Comparison of ENCODE assay signal across 1 cellular context in the genomic region with DNA sequence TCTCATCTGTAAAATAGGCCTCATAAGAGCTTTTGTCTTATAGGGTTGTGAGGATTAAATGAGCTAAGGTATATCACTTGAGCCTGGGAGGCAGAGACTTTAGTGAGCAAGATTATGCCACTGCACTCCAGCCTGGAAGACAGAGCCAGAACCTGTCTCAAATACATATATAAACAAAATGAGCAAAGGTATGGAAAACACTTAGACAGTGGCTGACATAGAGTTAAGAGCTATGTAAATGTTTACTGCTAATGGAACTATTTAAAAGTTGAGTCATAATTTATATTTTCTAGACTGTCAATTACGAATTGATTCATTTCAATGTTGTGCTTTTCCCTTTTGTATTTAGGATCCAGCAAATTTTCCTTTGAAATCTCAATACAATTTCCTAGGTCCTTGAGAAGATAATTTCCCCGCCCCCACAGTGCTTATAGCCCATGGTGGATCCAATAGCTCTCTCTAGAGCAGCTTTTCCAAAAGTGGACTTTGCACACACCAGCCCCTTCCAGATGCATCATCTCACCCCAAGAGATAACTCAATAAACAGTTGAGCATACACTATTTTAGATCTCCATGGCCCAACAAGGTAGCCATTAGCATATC.
TF ChIP-seq lines count a peak whose summit lies in the region.

No MANE protein-coding gene starts in this region.

TF ChIP-seq in GM23338, 12 proteins besides CTCF, POLR2A, EP300 and RAD21 (continued from another document):
- TF ChIP-seq, protein P1, sequence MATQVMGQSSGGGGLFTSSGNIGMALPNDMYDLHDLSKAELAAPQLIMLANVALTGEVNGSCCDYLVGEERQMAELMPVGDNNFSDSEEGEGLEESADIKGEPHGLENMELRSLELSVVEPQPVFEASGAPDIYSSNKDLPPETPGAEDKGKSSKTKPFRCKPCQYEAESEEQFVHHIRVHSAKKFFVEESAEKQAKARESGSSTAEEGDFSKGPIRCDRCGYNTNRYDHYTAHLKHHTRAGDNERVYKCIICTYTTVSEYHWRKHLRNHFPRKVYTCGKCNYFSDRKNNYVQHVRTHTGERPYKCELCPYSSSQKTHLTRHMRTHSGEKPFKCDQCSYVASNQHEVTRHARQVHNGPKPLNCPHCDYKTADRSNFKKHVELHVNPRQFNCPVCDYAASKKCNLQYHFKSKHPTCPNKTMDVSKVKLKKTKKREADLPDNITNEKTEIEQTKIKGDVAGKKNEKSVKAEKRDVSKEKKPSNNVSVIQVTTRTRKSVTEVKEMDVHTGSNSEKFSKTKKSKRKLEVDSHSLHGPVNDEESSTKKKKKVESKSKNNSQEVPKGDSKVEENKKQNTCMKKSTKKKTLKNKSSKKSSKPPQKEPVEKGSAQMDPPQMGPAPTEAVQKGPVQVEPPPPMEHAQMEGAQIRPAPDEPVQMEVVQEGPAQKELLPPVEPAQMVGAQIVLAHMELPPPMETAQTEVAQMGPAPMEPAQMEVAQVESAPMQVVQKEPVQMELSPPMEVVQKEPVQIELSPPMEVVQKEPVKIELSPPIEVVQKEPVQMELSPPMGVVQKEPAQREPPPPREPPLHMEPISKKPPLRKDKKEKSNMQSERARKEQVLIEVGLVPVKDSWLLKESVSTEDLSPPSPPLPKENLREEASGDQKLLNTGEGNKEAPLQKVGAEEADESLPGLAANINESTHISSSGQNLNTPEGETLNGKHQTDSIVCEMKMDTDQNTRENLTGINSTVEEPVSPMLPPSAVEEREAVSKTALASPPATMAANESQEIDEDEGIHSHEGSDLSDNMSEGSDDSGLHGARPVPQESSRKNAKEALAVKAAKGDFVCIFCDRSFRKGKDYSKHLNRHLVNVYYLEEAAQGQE (IDR thresholded peaks at IDR 0.05; ENCODE audit: unreplicated experiment), result no peak
- TF ChIP-seq CREB1 (CRISPR knock-in tag; IDR thresholded peaks at IDR 0.05; ENCODE audit: low read depth), result no peak
- no peak for TF ChIP-seq POLR2AphosphoS5 (IDR thresholded peaks at IDR 0.05; ENCODE audit: low read depth)
- TF ChIP-seq NANOG (IDR thresholded peaks at IDR 0.05; ENCODE audit: borderline replicate concordance), result no peak
- no peak for TF ChIP-seq STAT1 (IDR thresholded peaks at IDR 0.05; ENCODE audit: unreplicated experiment)
- TF ChIP-seq, protein P2, sequence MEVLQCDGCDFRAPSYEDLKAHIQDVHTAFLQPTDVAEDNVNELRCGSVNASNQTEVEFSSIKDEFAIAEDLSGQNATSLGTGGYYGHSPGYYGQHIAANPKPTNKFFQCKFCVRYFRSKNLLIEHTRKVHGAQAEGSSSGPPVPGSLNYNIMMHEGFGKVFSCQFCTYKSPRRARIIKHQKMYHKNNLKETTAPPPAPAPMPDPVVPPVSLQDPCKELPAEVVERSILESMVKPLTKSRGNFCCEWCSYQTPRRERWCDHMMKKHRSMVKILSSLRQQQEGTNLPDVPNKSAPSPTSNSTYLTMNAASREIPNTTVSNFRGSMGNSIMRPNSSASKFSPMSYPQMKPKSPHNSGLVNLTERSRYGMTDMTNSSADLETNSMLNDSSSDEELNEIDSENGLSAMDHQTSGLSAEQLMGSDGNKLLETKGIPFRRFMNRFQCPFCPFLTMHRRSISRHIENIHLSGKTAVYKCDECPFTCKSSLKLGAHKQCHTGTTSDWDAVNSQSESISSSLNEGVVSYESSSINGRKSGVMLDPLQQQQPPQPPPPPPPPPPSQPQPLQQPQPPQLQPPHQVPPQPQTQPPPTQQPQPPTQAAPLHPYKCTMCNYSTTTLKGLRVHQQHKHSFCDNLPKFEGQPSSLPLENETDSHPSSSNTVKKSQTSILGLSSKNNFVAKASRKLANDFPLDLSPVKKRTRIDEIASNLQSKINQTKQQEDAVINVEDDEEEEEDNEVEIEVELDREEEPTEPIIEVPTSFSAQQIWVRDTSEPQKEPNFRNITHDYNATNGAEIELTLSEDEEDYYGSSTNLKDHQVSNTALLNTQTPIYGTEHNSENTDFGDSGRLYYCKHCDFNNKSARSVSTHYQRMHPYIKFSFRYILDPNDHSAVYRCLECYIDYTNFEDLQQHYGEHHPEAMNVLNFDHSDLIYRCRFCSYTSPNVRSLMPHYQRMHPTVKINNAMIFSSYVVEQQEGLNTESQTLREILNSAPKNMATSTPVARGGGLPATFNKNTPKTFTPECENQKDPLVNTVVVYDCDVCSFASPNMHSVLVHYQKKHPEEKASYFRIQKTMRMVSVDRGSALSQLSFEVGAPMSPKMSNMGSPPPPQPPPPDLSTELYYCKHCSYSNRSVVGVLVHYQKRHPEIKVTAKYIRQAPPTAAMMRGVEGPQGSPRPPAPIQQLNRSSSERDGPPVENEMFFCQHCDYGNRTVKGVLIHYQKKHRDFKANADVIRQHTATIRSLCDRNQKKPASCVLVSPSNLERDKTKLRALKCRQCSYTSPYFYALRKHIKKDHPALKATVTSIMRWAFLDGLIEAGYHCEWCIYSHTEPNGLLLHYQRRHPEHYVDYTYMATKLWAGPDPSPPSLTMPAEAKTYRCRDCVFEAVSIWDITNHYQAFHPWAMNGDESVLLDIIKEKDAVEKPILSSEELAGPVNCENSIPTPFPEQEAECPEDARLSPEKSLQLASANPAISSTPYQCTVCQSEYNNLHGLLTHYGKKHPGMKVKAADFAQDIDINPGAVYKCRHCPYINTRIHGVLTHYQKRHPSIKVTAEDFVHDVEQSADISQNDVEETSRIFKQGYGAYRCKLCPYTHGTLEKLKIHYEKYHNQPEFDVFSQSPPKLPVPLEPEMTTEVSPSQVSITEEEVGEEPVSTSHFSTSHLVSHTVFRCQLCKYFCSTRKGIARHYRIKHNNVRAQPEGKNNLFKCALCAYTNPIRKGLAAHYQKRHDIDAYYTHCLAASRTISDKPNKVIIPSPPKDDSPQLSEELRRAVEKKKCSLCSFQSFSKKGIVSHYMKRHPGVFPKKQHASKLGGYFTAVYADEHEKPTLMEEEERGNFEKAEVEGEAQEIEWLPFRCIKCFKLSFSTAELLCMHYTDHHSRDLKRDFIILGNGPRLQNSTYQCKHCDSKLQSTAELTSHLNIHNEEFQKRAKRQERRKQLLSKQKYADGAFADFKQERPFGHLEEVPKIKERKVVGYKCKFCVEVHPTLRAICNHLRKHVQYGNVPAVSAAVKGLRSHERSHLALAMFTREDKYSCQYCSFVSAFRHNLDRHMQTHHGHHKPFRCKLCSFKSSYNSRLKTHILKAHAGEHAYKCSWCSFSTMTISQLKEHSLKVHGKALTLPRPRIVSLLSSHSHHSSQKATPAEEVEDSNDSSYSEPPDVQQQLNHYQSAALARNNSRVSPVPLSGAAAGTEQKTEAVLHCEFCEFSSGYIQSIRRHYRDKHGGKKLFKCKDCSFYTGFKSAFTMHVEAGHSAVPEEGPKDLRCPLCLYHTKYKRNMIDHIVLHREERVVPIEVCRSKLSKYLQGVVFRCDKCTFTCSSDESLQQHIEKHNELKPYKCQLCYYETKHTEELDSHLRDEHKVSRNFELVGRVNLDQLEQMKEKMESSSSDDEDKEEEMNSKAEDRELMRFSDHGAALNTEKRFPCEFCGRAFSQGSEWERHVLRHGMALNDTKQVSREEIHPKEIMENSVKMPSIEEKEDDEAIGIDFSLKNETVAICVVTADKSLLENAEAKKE (CRISPR knock-in tag; IDR thresholded peaks at IDR 0.05), result no peak
- no peak for TF ChIP-seq EZH2 (IDR thresholded peaks at IDR 0.05; ENCODE audit: low read depth, unreplicated experiment)
- no peak for TF ChIP-seq ZNF331 (CRISPR knock-in tag; IDR thresholded peaks at IDR 0.05; ENCODE audit: low read depth)
- TF ChIP-seq ZNF114 (CRISPR knock-in tag; IDR thresholded peaks at IDR 0.05), result no peak
- no peak for TF ChIP-seq ETS1 (IDR thresholded peaks at IDR 0.05)
